ENCODE assay signal across 12 cellular contexts in the genomic region with DNA sequence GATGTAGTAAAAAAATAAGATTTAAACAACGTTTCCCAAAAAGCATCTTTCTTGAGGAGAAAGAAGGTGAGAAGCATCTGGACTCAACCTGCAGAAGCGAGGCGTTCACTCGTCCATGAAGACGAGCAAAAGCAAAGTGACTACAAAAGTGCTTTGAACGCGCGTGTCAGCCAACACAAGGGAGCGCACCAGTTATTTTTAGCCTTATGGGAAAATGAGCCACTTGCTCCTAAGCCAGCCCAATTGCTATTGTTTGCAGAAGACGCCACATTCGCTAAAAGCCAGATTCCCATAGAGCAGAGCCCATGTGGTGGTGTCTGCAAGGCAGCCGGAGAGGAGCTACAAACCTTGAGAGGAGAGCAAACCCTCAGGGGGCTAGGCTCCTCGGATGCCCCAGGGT.
A peak's percentile ranks its signal among the peaks of the same experiment; 100 is the strongest.
DNase-seq lines count a peak whose midpoint lies in the region; ATAC-seq lines count a peak whose summit lies in the region.
"Had no signal": no experiment of that assay in that cellular context is flagged by ENCODE, and none has a peak within 500 bp of the region (broad histone marks: within the 10 kb centered on the region; RNA-seq: fewer than 3 reads in every experiment).

No MANE protein-coding gene starts in this region.

- peak; percentile 80 for DNase-seq in cerebellar cortex (ENCODE audit: low spot score)
- no peak for DNase-seq in memory B cell (ENCODE audit: low spot score in 2 of 2)
- no peak for DNase-seq in kidney glomerular epithelial cell (lab: John Stamatoyannopoulos, UW)
- no peak for DNase-seq in SKM-1 (lab: John Stamatoyannopoulos, UW; ENCODE audit: unreplicated experiment)
- no peak for DNase-seq in cortex of kidney (lab: John Stamatoyannopoulos, UW)
- DNase-seq: activated CD4-positive, alpha-beta T cell treated with anti-CD3 and anti-CD28 coated beads for 36 hours; activated T-cell treated with anti-CD3 and anti-CD28 coated beads, Interleukin-2, amount 50 U/mL, for 24 hours; CD4-positive, CD25-positive, alpha-beta regulatory T cell; PC-3; stimulated activated CD4-positive, alpha-beta T cell treated with anti-CD3 and anti-CD28 coated beads, Interleukin-2, amount 100 ng/mL, for 24 hours had no signal

- H3K36me3 ChIP-seq in KOPT-K1 (ENCODE audit: insufficient read depth, low read length), result peaks cover 23% of the 10 kb centered on the region; the same call in 1 of the 2 replicates

- peaks cover 8% of the 10 kb centered on the region for H3K36me3 Mint-ChIP-seq in memory B cell
- peaks cover 21% of the 10 kb centered on the region for H3K36me3 Mint-ChIP-seq in stimulated activated memory B cell treated with anti-CD40 and anti-IgM and Interleukin-4, amounts not matched to agents 10 μg/mL and 1 μg/mL and 100 μg/mL, for 72 hours

- H3K27ac ChIP-seq in KOPT-K1 (ENCODE audit: low read depth, low read length, poor library complexity, severe bottlenecking), result peak overlapping the region; percentile 99

- H3K27ac Mint-ChIP-seq in memory B cell, result peak overlapping the region; percentile 95
- H3K27ac Mint-ChIP-seq in stimulated activated memory B cell treated with anti-CD40 and anti-IgM and Interleukin-4, amounts not matched to agents 10 μg/mL and 1 μg/mL and 100 μg/mL, for 72 hours, result peak overlapping the region; percentile 81
- H3K27ac Mint-ChIP-seq: activated CD4-positive, alpha-beta T cell treated with anti-CD3 and anti-CD28 coated beads for 36 hours; activated T-cell treated with anti-CD3 and anti-CD28 coated beads, Interleukin-2, amount 50 U/mL, for 24 hours had no signal

- peaks cover 40% of the 10 kb centered on the region for H3K4me1 Mint-ChIP-seq in memory B cell
- peaks cover 93% of the 10 kb centered on the region for H3K4me1 Mint-ChIP-seq in stimulated activated memory B cell treated with anti-CD40 and anti-IgM and Interleukin-4, amounts not matched to agents 10 μg/mL and 1 μg/mL and 100 μg/mL, for 72 hours

- H3K9me3 ChIP-seq in KOPT-K1 (ENCODE audit: insufficient read depth, low read length, poor library complexity, severe bottlenecking), result no peaks in the 10 kb centered on the region

- no peaks in the 10 kb centered on the region for H3K27me3 Mint-ChIP-seq in memory B cell
- no peaks in the 10 kb centered on the region for H3K27me3 Mint-ChIP-seq in stimulated activated memory B cell treated with anti-CD40 and anti-IgM and Interleukin-4, amounts not matched to agents 10 μg/mL and 1 μg/mL and 100 μg/mL, for 72 hours
- H3K27me3 Mint-ChIP-seq: activated T-cell treated with anti-CD3 and anti-CD28 coated beads, Interleukin-2, amount 50 U/mL, for 24 hours; CD4-positive, CD25-positive, alpha-beta regulatory T cell had no signal

- no peaks in the 10 kb centered on the region for H3K9me3 Mint-ChIP-seq in memory B cell
- no peaks in the 10 kb centered on the region for H3K9me3 Mint-ChIP-seq in stimulated activated memory B cell treated with anti-CD40 and anti-IgM and Interleukin-4, amounts not matched to agents 10 μg/mL and 1 μg/mL and 100 μg/mL, for 72 hours
- H3K9me3 Mint-ChIP-seq: activated T-cell treated with anti-CD3 and anti-CD28 coated beads, Interleukin-2, amount 50 U/mL, for 24 hours; CD4-positive, CD25-positive, alpha-beta regulatory T cell had no signal

- H3K4me3 Mint-ChIP-seq in memory B cell, result no peak overlapping the region
- H3K4me3 Mint-ChIP-seq in stimulated activated memory B cell treated with anti-CD40 and anti-IgM and Interleukin-4, amounts not matched to agents 10 μg/mL and 1 μg/mL and 100 μg/mL, for 72 hours, result no peak overlapping the region
- H3K4me3 Mint-ChIP-seq: activated CD4-positive, alpha-beta T cell treated with anti-CD3 and anti-CD28 coated beads for 36 hours; activated T-cell treated with anti-CD3 and anti-CD28 coated beads, Interleukin-2, amount 50 U/mL, for 24 hours; CD4-positive, CD25-positive, alpha-beta regulatory T cell had no signal

- no peak for ATAC-seq in memory B cell (ENCODE audit: low read depth)
- ATAC-seq in stimulated activated memory B cell treated with anti-CD40 and anti-IgM and Interleukin-4, amounts not matched to agents 10 μg/mL and 1 μg/mL and 100 μg/mL, for 72 hours, result no peak
- ATAC-seq: activated CD4-positive, alpha-beta T cell treated with anti-CD3 and anti-CD28 coated beads for 36 hours; PC-3 had no signal
